2 cellular contexts compared by ENCODE assay signal in the genomic region with DNA sequence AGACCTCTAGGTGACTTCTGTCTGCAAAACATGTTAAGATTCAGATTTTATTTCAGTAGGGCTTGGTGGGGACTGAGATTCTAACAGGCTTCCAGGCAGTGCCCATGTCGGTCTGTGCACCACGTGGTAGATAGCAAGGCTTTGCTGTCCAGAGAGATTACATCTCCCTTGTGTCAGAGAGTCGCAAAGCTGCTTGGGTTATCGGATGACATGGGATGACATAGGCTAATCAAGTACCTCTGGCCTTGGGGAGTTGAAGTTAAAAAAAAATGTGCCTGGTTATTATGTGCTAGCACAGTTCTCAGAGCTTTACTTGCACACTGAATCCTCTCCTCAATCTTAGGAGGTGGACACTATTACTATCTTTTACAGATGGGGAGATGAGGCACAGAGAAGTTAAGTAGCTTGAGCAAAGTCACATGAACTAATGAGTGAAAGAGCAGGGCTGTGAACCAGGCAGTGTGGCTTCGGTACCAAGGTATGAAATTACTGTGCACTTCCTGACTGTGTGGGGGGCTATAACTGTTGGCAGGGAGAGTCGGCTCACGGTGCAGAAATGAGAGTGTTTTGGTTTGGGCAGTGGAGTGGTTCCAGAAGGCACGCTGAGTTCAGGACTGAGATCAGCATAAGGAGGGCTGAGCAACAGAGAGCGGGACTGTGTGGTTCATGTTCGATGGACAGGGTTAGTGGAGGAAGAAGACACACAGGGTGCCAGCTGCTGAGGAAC.
TF ChIP-seq lines count a peak whose summit lies in the region.

No MANE protein-coding gene starts in this region.

TF ChIP-seq in SK-N-SH, 30 proteins besides CTCF, POLR2A, EP300 and RAD21 (continued from another document):
- TF ChIP-seq, protein P1, sequence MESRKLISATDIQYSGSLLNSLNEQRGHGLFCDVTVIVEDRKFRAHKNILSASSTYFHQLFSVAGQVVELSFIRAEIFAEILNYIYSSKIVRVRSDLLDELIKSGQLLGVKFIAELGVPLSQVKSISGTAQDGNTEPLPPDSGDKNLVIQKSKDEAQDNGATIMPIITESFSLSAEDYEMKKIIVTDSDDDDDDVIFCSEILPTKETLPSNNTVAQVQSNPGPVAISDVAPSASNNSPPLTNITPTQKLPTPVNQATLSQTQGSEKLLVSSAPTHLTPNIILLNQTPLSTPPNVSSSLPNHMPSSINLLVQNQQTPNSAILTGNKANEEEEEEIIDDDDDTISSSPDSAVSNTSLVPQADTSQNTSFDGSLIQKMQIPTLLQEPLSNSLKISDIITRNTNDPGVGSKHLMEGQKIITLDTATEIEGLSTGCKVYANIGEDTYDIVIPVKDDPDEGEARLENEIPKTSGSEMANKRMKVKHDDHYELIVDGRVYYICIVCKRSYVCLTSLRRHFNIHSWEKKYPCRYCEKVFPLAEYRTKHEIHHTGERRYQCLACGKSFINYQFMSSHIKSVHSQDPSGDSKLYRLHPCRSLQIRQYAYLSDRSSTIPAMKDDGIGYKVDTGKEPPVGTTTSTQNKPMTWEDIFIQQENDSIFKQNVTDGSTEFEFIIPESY (IDR thresholded peaks at IDR 0.05; ENCODE audit: borderline replicate concordance, low read depth), result no peak
- TF ChIP-seq SMC3 (IDR thresholded peaks at IDR 0.05; ENCODE audit: low read depth, low read length), result no peak
- TF ChIP-seq TAF1 (IDR thresholded peaks at IDR 0.05; ENCODE audit: borderline replicate concordance, low read depth, low read length), result no peak
- no peak for TF ChIP-seq TCF12 (IDR thresholded peaks at IDR 0.05)
- TF ChIP-seq, protein P2, sequence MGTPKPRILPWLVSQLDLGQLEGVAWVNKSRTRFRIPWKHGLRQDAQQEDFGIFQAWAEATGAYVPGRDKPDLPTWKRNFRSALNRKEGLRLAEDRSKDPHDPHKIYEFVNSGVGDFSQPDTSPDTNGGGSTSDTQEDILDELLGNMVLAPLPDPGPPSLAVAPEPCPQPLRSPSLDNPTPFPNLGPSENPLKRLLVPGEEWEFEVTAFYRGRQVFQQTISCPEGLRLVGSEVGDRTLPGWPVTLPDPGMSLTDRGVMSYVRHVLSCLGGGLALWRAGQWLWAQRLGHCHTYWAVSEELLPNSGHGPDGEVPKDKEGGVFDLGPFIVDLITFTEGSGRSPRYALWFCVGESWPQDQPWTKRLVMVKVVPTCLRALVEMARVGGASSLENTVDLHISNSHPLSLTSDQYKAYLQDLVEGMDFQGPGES (IDR thresholded peaks at IDR 0.05; ENCODE audit: low read depth, low read length), result no peak
- no peak for TF ChIP-seq FOSL2 (IDR thresholded peaks at IDR 0.05; ENCODE audit: borderline replicate concordance, low read depth)

TF ChIP-seq in SK-N-SH treated with all-trans-retinoic acid at 6 μM for 48 hours, 23 proteins besides CTCF, POLR2A, EP300 and RAD21 (continued from another document):
- TF ChIP-seq, protein P3, sequence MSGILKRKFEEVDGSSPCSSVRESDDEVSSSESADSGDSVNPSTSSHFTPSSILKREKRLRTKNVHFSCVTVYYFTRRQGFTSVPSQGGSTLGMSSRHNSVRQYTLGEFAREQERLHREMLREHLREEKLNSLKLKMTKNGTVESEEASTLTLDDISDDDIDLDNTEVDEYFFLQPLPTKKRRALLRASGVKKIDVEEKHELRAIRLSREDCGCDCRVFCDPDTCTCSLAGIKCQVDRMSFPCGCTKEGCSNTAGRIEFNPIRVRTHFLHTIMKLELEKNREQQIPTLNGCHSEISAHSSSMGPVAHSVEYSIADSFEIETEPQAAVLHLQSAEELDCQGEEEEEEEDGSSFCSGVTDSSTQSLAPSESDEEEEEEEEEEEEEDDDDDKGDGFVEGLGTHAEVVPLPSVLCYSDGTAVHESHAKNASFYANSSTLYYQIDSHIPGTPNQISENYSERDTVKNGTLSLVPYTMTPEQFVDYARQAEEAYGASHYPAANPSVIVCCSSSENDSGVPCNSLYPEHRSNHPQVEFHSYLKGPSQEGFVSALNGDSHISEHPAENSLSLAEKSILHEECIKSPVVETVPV (CRISPR knock-in tag; IDR thresholded peaks at IDR 0.05), result no peak
- no peak for TF ChIP-seq ZNF70 (CRISPR knock-in tag; IDR thresholded peaks at IDR 0.05)
- no peak for TF ChIP-seq CSDC2 (CRISPR knock-in tag; IDR thresholded peaks at IDR 0.05)
- no peak for TF ChIP-seq TCF4 (CRISPR knock-in tag; IDR thresholded peaks at IDR 0.05; ENCODE audit: borderline replicate concordance)
- no peak for TF ChIP-seq SNAI2 (CRISPR knock-in tag; IDR thresholded peaks at IDR 0.05)
- TF ChIP-seq, protein P4, sequence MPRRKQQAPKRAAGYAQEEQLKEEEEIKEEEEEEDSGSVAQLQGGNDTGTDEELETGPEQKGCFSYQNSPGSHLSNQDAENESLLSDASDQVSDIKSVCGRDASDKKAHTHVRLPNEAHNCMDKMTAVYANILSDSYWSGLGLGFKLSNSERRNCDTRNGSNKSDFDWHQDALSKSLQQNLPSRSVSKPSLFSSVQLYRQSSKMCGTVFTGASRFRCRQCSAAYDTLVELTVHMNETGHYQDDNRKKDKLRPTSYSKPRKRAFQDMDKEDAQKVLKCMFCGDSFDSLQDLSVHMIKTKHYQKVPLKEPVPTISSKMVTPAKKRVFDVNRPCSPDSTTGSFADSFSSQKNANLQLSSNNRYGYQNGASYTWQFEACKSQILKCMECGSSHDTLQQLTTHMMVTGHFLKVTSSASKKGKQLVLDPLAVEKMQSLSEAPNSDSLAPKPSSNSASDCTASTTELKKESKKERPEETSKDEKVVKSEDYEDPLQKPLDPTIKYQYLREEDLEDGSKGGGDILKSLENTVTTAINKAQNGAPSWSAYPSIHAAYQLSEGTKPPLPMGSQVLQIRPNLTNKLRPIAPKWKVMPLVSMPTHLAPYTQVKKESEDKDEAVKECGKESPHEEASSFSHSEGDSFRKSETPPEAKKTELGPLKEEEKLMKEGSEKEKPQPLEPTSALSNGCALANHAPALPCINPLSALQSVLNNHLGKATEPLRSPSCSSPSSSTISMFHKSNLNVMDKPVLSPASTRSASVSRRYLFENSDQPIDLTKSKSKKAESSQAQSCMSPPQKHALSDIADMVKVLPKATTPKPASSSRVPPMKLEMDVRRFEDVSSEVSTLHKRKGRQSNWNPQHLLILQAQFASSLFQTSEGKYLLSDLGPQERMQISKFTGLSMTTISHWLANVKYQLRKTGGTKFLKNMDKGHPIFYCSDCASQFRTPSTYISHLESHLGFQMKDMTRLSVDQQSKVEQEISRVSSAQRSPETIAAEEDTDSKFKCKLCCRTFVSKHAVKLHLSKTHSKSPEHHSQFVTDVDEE (CRISPR knock-in tag; IDR thresholded peaks at IDR 0.05), result no peak
- TF ChIP-seq ARNTL (CRISPR knock-in tag; IDR thresholded peaks at IDR 0.05; ENCODE audit: borderline replicate concordance, low read depth), result no peak
